ENCODE assay signal across 8 cellular contexts in genomic region chr20:2652724-2653510, GRCh38. TPM values are rescaled to one million over a fixed set of nuclear protein-coding genes. Genes with fewer than 3 reads are reported as not detected.
DNase-seq lines count a peak whose midpoint lies in the region; ATAC-seq and TF ChIP-seq lines count a peak whose summit lies in the region.

No MANE protein-coding gene starts in this region.

- no peak for DNase-seq in activated naive CD4-positive, alpha-beta T cell treated with anti-CD3 and anti-CD28 coated beads, Interleukin-2, amount 10 ng/mL, durations not matched to agents 7 days and 5 days
- DNase-seq in activated naive CD4-positive, alpha-beta T cell treated with Interleukin-2 at 50 U/mL for 16 hours = no peak
- DNase-seq in NCI-H345 (lab: John Stamatoyannopoulos, UW) (peak; percentile 68), astrocyte of the hippocampus (ENCODE audit: low read depth, low spot score) (peak; percentile 39), smooth muscle cell (lab: John Stamatoyannopoulos, UW; ENCODE audit: unreplicated experiment) (no peak), DMS153 (lab: John Stamatoyannopoulos, UW) (no peak)

- H3K27ac Mint-ChIP-seq in activated naive CD4-positive, alpha-beta T cell treated with anti-CD3 and anti-CD28 coated beads, Interleukin-2, amount 10 ng/mL, durations not matched to agents 7 days and 5 days = peak overlapping the region; percentile 88

- H3K79me2 ChIP-seq in smooth muscle cell (ENCODE audit: low read depth) = peaks cover 35% of the 10 kb centered on the region

- CTCF ChIA-PET in activated naive CD4-positive, alpha-beta T cell treated with anti-CD3 and anti-CD28 coated beads, Interleukin-2, amount 10 ng/mL, durations not matched to agents 7 days and 5 days (lab: Charles Lee) = interaction anchor here (1.6 to 2.1 kb wide), 2 partner anchors 35 to 131 kb away, joined by 4 to 8 read pairs; no protein-coding TSS in a partner anchor

- peaks cover 51% of the 10 kb centered on the region for H3K36me3 ChIP-seq in iPS-20b (ENCODE audit: insufficient read depth, low read depth, low read length)
- H3K36me3 ChIP-seq in smooth muscle cell (ENCODE audit: low read depth) = no peaks in the 10 kb centered on the region

- no peaks in the 10 kb centered on the region for H3K9me3 ChIP-seq in iPS-20b (ENCODE audit: insufficient read depth, low read depth, low read length)
- H3K9me3 ChIP-seq in smooth muscle cell (replicated peaks; ENCODE audit: low read depth) = no peaks in the 10 kb centered on the region

- H3F3A ChIP-seq in smooth muscle cell (ENCODE audit: low read depth) = peaks cover 21% of the 10 kb centered on the region

- H3K27me3 Mint-ChIP-seq in activated naive CD4-positive, alpha-beta T cell treated with anti-CD3 and anti-CD28 coated beads, Interleukin-2, amount 10 ng/mL, durations not matched to agents 7 days and 5 days = no peaks in the 10 kb centered on the region

- H3K4me2 ChIP-seq in smooth muscle cell = peak overlapping the region; percentile 88

- H3K36me3 Mint-ChIP-seq in activated naive CD4-positive, alpha-beta T cell treated with anti-CD3 and anti-CD28 coated beads, Interleukin-2, amount 10 ng/mL, durations not matched to agents 7 days and 5 days = peaks cover 45% of the 10 kb centered on the region

- H3K27me3 ChIP-seq in iPS-20b (ENCODE audit: insufficient read depth, low read length) (no peaks in the 10 kb centered on the region), smooth muscle cell (ENCODE audit: low read depth) (no peaks in the 10 kb centered on the region)

- H3K27ac ChIP-seq in iPS-20b (ENCODE audit: low read length) = peak overlapping the region; percentile 23
- peak overlapping the region; percentile 14 for H3K27ac ChIP-seq in smooth muscle cell (ENCODE audit: low read depth)

- TF ChIP-seq CTCF in smooth muscle cell (IDR thresholded peaks at IDR 0.05; ENCODE audit: borderline replicate concordance, insufficient read depth, poor library complexity, severe bottlenecking) = no peak

- ATAC-seq in HG02840 (IDR thresholded peaks at IDR 0.05; ENCODE audit: low FRiP score, unreplicated experiment) = peak; percentile 41

- peaks cover 59% of the 10 kb centered on the region for H3K4me1 Mint-ChIP-seq in activated naive CD4-positive, alpha-beta T cell treated with anti-CD3 and anti-CD28 coated beads, Interleukin-2, amount 10 ng/mL, durations not matched to agents 7 days and 5 days

- H2AFZ ChIP-seq in smooth muscle cell (ENCODE audit: low read depth) = peak overlapping the region; percentile 81

- H3K9me3 Mint-ChIP-seq in activated naive CD4-positive, alpha-beta T cell treated with anti-CD3 and anti-CD28 coated beads, Interleukin-2, amount 10 ng/mL, durations not matched to agents 7 days and 5 days = no peaks in the 10 kb centered on the region

- H3K4me3 ChIP-seq in iPS-20b (ENCODE audit: low read length) (peak overlapping the region; percentile 97), smooth muscle cell (peak overlapping the region; percentile 93)

- H4K20me1 ChIP-seq in smooth muscle cell (ENCODE audit: low read depth) = peaks cover 30% of the 10 kb centered on the region

- peak overlapping the region; percentile 98 for H3K9ac ChIP-seq in iPS-20b (ENCODE audit: low read depth, low read length)
- H3K9ac ChIP-seq in smooth muscle cell (ENCODE audit: low read depth) = peak overlapping the region; percentile 76

- H3K4me1 ChIP-seq in iPS-20b (ENCODE audit: insufficient read depth, low read length) (peaks cover 9% of the 10 kb centered on the region; the same call in 1 of the 2 replicates), smooth muscle cell (ENCODE audit: low read depth) (peaks cover 17% of the 10 kb centered on the region)

- H3K4me3 Mint-ChIP-seq in activated naive CD4-positive, alpha-beta T cell treated with anti-CD3 and anti-CD28 coated beads, Interleukin-2, amount 10 ng/mL, durations not matched to agents 7 days and 5 days = peak overlapping the region; percentile 89

- WGBS in smooth muscle cell (ENCODE audit: low lambda C conversion rate) = under 1% methylated on average over 53 of the region's 56 CpGs

RNA-seq across cellular contexts. Expression of gene NOP56, which starts 0.5 kb away (rescaled TPM):
- 99.2 and 108 TPM in 2 replicates for total RNA-seq in smooth muscle cell
- 115 and 154 TPM in 2 replicates for polyA plus RNA-seq in smooth muscle cell

RNA-seq across cellular contexts. Expression of gene IDH3B, which starts 11.1 kb away (rescaled TPM):
- total RNA-seq in smooth muscle cell = 64.2 and 72.3 TPM in 2 replicates
- 89.6 and 122 TPM in 2 replicates for polyA plus RNA-seq in smooth muscle cell

RNA-seq across cellular contexts. Expression of gene EBF4, which starts 39.7 kb away (rescaled TPM):
- 8.2 and 9.7 TPM in 2 replicates for total RNA-seq in smooth muscle cell
- polyA plus RNA-seq in smooth muscle cell = 19.0 and 21.8 TPM in 2 replicates

Comparison
In these comparisons a context has a peak if more than half of its experiments do, and no peak if none do; other contexts are left out.
1. DNase-seq: peak in NCI-H345 (single experiment) and astrocyte of the hippocampus (single experiment); none in activated naive CD4-positive, alpha-beta T cell treated with anti-CD3 and anti-CD28 coated beads, Interleukin-2, amount 10 ng/mL, durations not matched to agents 7 days and 5 days (single experiment), activated naive CD4-positive, alpha-beta T cell treated with Interleukin-2 at 50 U/mL for 16 hours (single experiment), smooth muscle cell (single experiment) and DMS153 (single experiment).